4 cellular contexts compared by ENCODE assay signal in genomic region chr18:34233781-34234388, GRCh38. TPM values are rescaled to one million over a fixed set of nuclear protein-coding genes. Genes with fewer than 3 reads are reported as not detected.
"Had no signal": no experiment of that assay in that cellular context is flagged by ENCODE, and none has a peak within 500 bp of the region (broad histone marks: within the 10 kb centered on the region; RNA-seq: fewer than 3 reads in every experiment).

No MANE protein-coding gene starts in this region.

RNA-seq across cellular contexts. Expression of gene NOL4, which starts 9.2 kb away (rescaled TPM):
- total RNA-seq: HFFc6, HT1080 had no signal
- polyA plus RNA-seq: HepG2, IgD-negative memory B cell had no signal
